In genomic region chr5:149731617-149732400, GRCh38 we compare ENCODE assay signal across 8 cellular contexts. TPM values are rescaled to one million over a fixed set of nuclear protein-coding genes. Genes with fewer than 3 reads are reported as not detected.
A peak's percentile ranks its signal among the peaks of the same experiment; 100 is the strongest.
DNase-seq lines count a peak whose midpoint lies in the region; ATAC-seq and FAIRE-seq lines count a peak whose summit lies in the region.

No MANE protein-coding gene starts in this region.

- peak; percentile 60 to 69 for DNase-seq in AML-193 (lab: John Stamatoyannopoulos, UW)
- peak; percentile 81 for DNase-seq in GM19239 (ENCODE audit: insufficient read length, low spot score)
- DNase-seq in RPMI8226: peak; percentile 88
- peak; percentile 52 for DNase-seq in activated gamma-delta T cell (lab: John Stamatoyannopoulos, UW)
- peak; percentile 60 to 70 for DNase-seq in frontal cortex (ENCODE audit: low spot score in 2 of 2)

- H3K27ac ChIP-seq in stomach smooth muscle (ENCODE audit: low read length): peak overlapping the region; percentile 88

- peak overlapping the region; percentile 100 for H2AFZ ChIP-seq in neuron (ENCODE audit: low read depth, low read length)

- H3K4me3 ChIP-seq in neuron (ENCODE audit: low read length) (peak overlapping the region; percentile 62), stomach smooth muscle (ENCODE audit: low read length in 2 of 2) (peak overlapping the region; percentile 75 to 87)

- H3K36me3 ChIP-seq in neuron (ENCODE audit: insufficient read depth, low read length) (no peaks in the 10 kb centered on the region), stomach smooth muscle (ENCODE audit: control insufficient read depth in 2 of 2, insufficient read depth in 2 of 2, low read length in 2 of 2) (no peaks in the 10 kb centered on the region)

- peak; percentile 89 for FAIRE-seq in GM19239 (lab: Jason Lieb, UNC)
- no peak for FAIRE-seq in frontal cortex (lab: Jason Lieb, UNC)

- peaks cover 51% of the 10 kb centered on the region for H3K27me3 ChIP-seq in neuron (ENCODE audit: insufficient read depth, low read length)
- H3K27me3 ChIP-seq in stomach smooth muscle (ENCODE audit: control insufficient read depth in 1 of 2, insufficient read depth in 2 of 2, low read length in 2 of 2): no peaks in the 10 kb centered on the region

- peaks cover 20% of the 10 kb centered on the region for H3K4me1 ChIP-seq in neuron (ENCODE audit: insufficient read depth, low read length)
- peaks cover 28% of the 10 kb centered on the region for H3K4me1 ChIP-seq in stomach smooth muscle (ENCODE audit: control insufficient read depth, insufficient read depth, low read length)

- peak overlapping the region; percentile 73 to 87 for H3K9ac ChIP-seq in stomach smooth muscle (ENCODE audit: low read length in 2 of 2)

- peak; percentile 36 for ATAC-seq in HG03439 (IDR thresholded peaks at IDR 0.05; ENCODE audit: unreplicated experiment)

- H3K9me3 ChIP-seq in neuron (ENCODE audit: low read length): no peaks in the 10 kb centered on the region
- H3K9me3 ChIP-seq in stomach smooth muscle (ENCODE audit: control insufficient read depth in 2 of 2, low read length in 2 of 2): no peaks in the 10 kb centered on the region

RNA-seq across cellular contexts. Expression of gene PPARGC1B, which starts 1.7 kb away (rescaled TPM):
- 0.82 TPM for total RNA-seq in frontal cortex

Comparison
In these comparisons a context has a peak if more than half of its experiments do, and no peak if none do; other contexts are left out.
1. Peak in every context shown above with its lines: DNase-seq, ATAC-seq, H3K4me3 ChIP-seq and H3K27ac ChIP-seq.